Comparison of ENCODE assay signal across 31 cellular contexts in genomic region chr1:47227370-47228232, GRCh38. TPM values are rescaled to one million over a fixed set of nuclear protein-coding genes. Genes with fewer than 3 reads are reported as not detected.
DNase-seq lines count a peak whose midpoint lies in the region; ATAC-seq, FAIRE-seq and TF ChIP-seq lines count a peak whose summit lies in the region.
"Had no signal": no experiment of that assay in that cellular context is flagged by ENCODE, and none has a peak within 500 bp of the region (broad histone marks: within the 10 kb centered on the region; RNA-seq: fewer than 3 reads in every experiment).

No MANE protein-coding gene starts in this region.

- H3K36me3 ChIP-seq in HAP-1 (replicated peaks) (no peaks in the 10 kb centered on the region), GM12878 (ENCODE audit: control insufficient read depth in 2 of 2, insufficient read depth in 2 of 2, low read length in 1 of 2) (no peaks in the 10 kb centered on the region), lower lobe of right lung (no peaks in the 10 kb centered on the region)
- H3K36me3 ChIP-seq: BLaER1 treated with 17β-estradiol and CSF1 and Interleukin-3, amounts not matched to agents 10 nM and 100 nM; MG63; spleen; stomach; tibial nerve had no signal

- 50% methylated on average over 7 of the region's 7 CpGs for WGBS in GM12878 (ENCODE audit: insufficient coverage, insufficient replicate concordance, low lambda C conversion rate, missing lambda C conversion rate)

- no peak overlapping the region for H3K4me2 ChIP-seq in GM12878 (ENCODE audit: control insufficient read depth, insufficient read depth)

- POLR2A ChIA-PET in GM12878 (lab: Charles Lee) (interaction anchor here (0.5 kb wide), 1 partner anchor 117 kb away, joined by 4 read pairs; no protein-coding TSS in a partner anchor), HEK293T (lab: Yijun Ruan, JAX) (interaction anchor here (0.6 to 1.3 kb wide), 2 partner anchors 106 to 1939 kb away, joined by 3 read pairs; partner anchors contain the start of gene CMPK1)

- TF ChIP-seq EP300 in GM12878 (IDR thresholded peaks at IDR 0.05; ENCODE audit: borderline replicate concordance in 1 of 2, control insufficient read depth in 1 of 2, low read depth in 2 of 2, low read length in 2 of 2): no peak

- H3K27ac ChIP-seq in GM12878 (ENCODE audit: control insufficient read depth, insufficient read depth): no peak overlapping the region
- peak overlapping the region; percentile 87 for H3K27ac ChIP-seq in lower lobe of right lung
- H3K27ac ChIP-seq: BLaER1 treated with 17β-estradiol and CSF1 and Interleukin-3, amounts not matched to agents 10 nM and 100 nM had no signal

- no peak for TF ChIP-seq CTCF in GM12878 (IDR thresholded peaks at IDR 0.05 in 2 of 3, conservative IDR thresholded peaks at IDR 0.05 in 1 of 3; ENCODE audit: control insufficient read depth in 2 of 3, extremely low read depth in 1 of 3, insufficient read depth in 1 of 3, low read depth in 3 of 3, low read length in 3 of 3)
- TF ChIP-seq CTCF in lower lobe of right lung (IDR thresholded peaks at IDR 0.05): no peak

- H3K4me1 ChIP-seq in HAP-1: peaks cover 29% of the 10 kb centered on the region
- peaks cover 3% of the 10 kb centered on the region; the same call in 1 of the 2 replicates for H3K4me1 ChIP-seq in GM12878 (ENCODE audit: control insufficient read depth, insufficient read depth, low read length)
- peaks cover 40% of the 10 kb centered on the region for H3K4me1 ChIP-seq in lower lobe of right lung

- intact Hi-C loops in GM12878 (cut with micrococcal nuclease; ENCODE audit: unreplicated experiment): no loop called here
- intact Hi-C loops in lower lobe of right lung (cut with DNase I): no loop called here

- SMC1A ChIA-PET in GM12878 (lab: Charles Lee; ENCODE audit: uncharacterized antibody, unreplicated experiment): no interaction called here

- no peaks in the 10 kb centered on the region for H3K79me2 ChIP-seq in GM12878 (ENCODE audit: control insufficient read depth, insufficient read depth, low read length)

- in situ Hi-C loops in HAP-1 (cut with MboI; ENCODE audit: low sequenced_read_pairs) (no loop called here), GM12878 (cut with MboI) (no loop called here)

- no TSS peak for BruUV-seq in GM12878 (replicated peaks; lab: Mats Ljungman, UMichigan)

- no peak for TF ChIP-seq POLR2A in GM12878 (IDR thresholded peaks at IDR 0.05; ENCODE audit: low read depth, low read length)

- peak overlapping the region; percentile 37 for H3K4me3 ChIP-seq in HAP-1
- H3K4me3 ChIP-seq in GM12878: no peak overlapping the region
- peak overlapping the region; percentile 56 for H3K4me3 ChIP-seq in lower lobe of right lung
- H3K4me3 ChIP-seq: MG63 had no signal

- H4K20me1 ChIP-seq in GM12878 (ENCODE audit: control insufficient read depth, insufficient read depth): no peaks in the 10 kb centered on the region

- no peak overlapping the region for H3K9ac ChIP-seq in GM12878 (ENCODE audit: control insufficient read depth, insufficient read depth, low read length)
- H3K9ac ChIP-seq: BLaER1 treated with 17β-estradiol and CSF1 and Interleukin-3, amounts not matched to agents 10 nM and 100 nM had no signal

- TF ChIP-seq RAD21 in GM12878 (IDR thresholded peaks at IDR 0.05; ENCODE audit: insufficient read depth, low read depth, low read length): no peak

- H2AFZ ChIP-seq in GM12878 (ENCODE audit: control insufficient read depth, low read depth, low read length): no peak overlapping the region

- H3K27me3 ChIP-seq in HAP-1 (ENCODE audit: low read depth) (peaks cover 22% of the 10 kb centered on the region), GM12878 (replicated peaks in 1 of 2; ENCODE audit: control insufficient read depth in 2 of 2, insufficient read depth in 2 of 2, low read length in 1 of 2) (peaks cover 21 to 36% of the 10 kb centered on the region in 2 experiments), lower lobe of right lung (ENCODE audit: low read depth) (peaks cover 99% of the 10 kb centered on the region)

- no peak for FAIRE-seq in GM12878 (lab: Jason Lieb, UNC)
- FAIRE-seq: G401.6 had no signal

- H3K9me3 ChIP-seq in HAP-1 (no peaks in the 10 kb centered on the region), GM12878 (replicated peaks; ENCODE audit: control insufficient read depth, insufficient read depth, low read length) (no peaks in the 10 kb centered on the region), lower lobe of right lung (no peaks in the 10 kb centered on the region)
- H3K9me3 ChIP-seq: MG63, spleen, stomach, tibial nerve had no signal

- CTCF ChIA-PET in GM12878 (lab: Yijun Ruan, JAX): interaction anchor here (0.6 to 1.6 kb wide), 3 partner anchors 33 to 49 kb away, joined by 3 to 4 read pairs (median 3); no protein-coding TSS in a partner anchor
- CTCF ChIA-PET in HEK293T (lab: Yijun Ruan, JAX): interaction anchor here (1.3 kb wide), 1 partner anchor 34 kb away, joined by 3 read pairs; no protein-coding TSS in a partner anchor

- DNase-seq in AG08396 (ENCODE audit: low spot score): peak; percentile 11
- DNase-seq in HAP-1 (ENCODE audit: low spot score in 2 of 2): peak; percentile 21 to 37
- DNase-seq in GM12878 (ENCODE audit: low read depth, low spot score): no peak
- DNase-seq in lower lobe of right lung: no peak
- no peak for DNase-seq in DMS153 (lab: John Stamatoyannopoulos, UW)
- DNase-seq in epidermal melanocyte (ENCODE audit: insufficient read length, low spot score): no peak
- DNase-seq in HEK293T (ENCODE audit: extremely low spot score): no peak
- DNase-seq: activated CD8-positive, alpha-beta T cell treated with anti-CD3 and anti-CD28 coated beads, Interleukin-2, amount 10 ng/mL, durations not matched to agents 7 days and 5 days; amygdala; DMS79; GOT3; KBM-7; MG63; NCI-H1105 treated with DMSO at 0.1 percent for 48 hours; NCI-H187 treated with DMSO at 0.1 percent for 48 hours; NCI-H524 treated with DMSO at 0.1 percent for 48 hours; NK-92 treated with Interleukin-12 subunit alpha and Interleukin-12 subunit beta, amount 100 ng/mL, for 24 hours; right cardiac atrium; Right ventricle myocardium superior; spleen; stimulated activated CD4-positive, alpha-beta T cell treated with anti-CD3 and anti-CD28 coated beads, Interleukin-2, amount 100 ng/mL, for 24 hours; stomach; T-helper 17 cell had no signal

- ATAC-seq in GM12878: no peak
- ATAC-seq in lower lobe of right lung: no peak
- no peak for ATAC-seq in HG03108 (IDR thresholded peaks at IDR 0.05; ENCODE audit: unreplicated experiment)
- ATAC-seq: activated CD8-positive, alpha-beta T cell treated with anti-CD3 and anti-CD28 coated beads, Interleukin-2, amount 10 ng/mL, durations not matched to agents 7 days and 5 days; activated T-helper 17 cell treated with anti-CD3 and anti-CD28 coated beads, Interleukin-2, amount 50 U/mL, for 72 hours; T-helper 17 cell had no signal

- RAD21 ChIA-PET in GM12878 (lab: Charles Lee; ENCODE audit: unreplicated experiment): no interaction called here

TF ChIP-seq in HEK293T, 16 proteins besides CTCF, POLR2A, EP300 and RAD21 (continues in another document):
- TF ChIP-seq SP1 (IDR thresholded peaks at IDR 0.05): no peak
- TF ChIP-seq FOXM1 (IDR thresholded peaks at IDR 0.05; ENCODE audit: borderline replicate concordance): no peak
- TF ChIP-seq ZNF384 (IDR thresholded peaks at IDR 0.05): no peak
- no peak for TF ChIP-seq ARNT (IDR thresholded peaks at IDR 0.05)
- no peak for TF ChIP-seq LEF1 (IDR thresholded peaks at IDR 0.05; ENCODE audit: borderline replicate concordance)
- no peak for TF ChIP-seq CTBP1 (IDR thresholded peaks at IDR 0.05; ENCODE audit: borderline replicate concordance)
- no peak for TF ChIP-seq NFRKB (IDR thresholded peaks at IDR 0.05)
- TF ChIP-seq FOXA1 (IDR thresholded peaks at IDR 0.05): no peak
- TF ChIP-seq ELF4 (IDR thresholded peaks at IDR 0.05): no peak

RNA-seq across cellular contexts. Expression of gene TAL1, which starts 4.4 kb away (rescaled TPM):
- not detected in 2 replicates for total RNA-seq in GM12878 (2013; cell fraction: nucleolus; rRNA removed)
- total RNA-seq in GM12878 (2014; rRNA removed) (not detected in 2 replicates), GM12878 (2014; rRNA removed; fragmentation: Illumina TruSeq; extraction: Trizol) (not detected in 2 replicates), GM12878 (2021) (0.05 TPM in 2 replicates), lower lobe of right lung (15.4 TPM)
- polyA plus RNA-seq in GM12878 (2011; ENCODE audit: low read depth): not detected
- polyA plus RNA-seq in GM12878 (2011; rRNA removed) (not detected in 2 replicates), GM12878 (2014; fragmentation: Illumina TruSeq; extraction: Trizol) (not detected in 2 replicates), GM12878 (2014; fragmentation: Nextera tagmentation; extraction: Ambion mirVana) (not detected), GM12878 (2014; rRNA removed) (not detected in 2 replicates), GM12878 (2016; fragmentation: Nextera tagmentation; extraction: Ambion mirVana) (not detected)
- polyA plus RNA-seq in GM12878 (2011; cell fraction: cytosol; rRNA removed): not detected in 2 replicates
- not detected in 2 replicates for polyA plus RNA-seq in GM12878 (2011; cell fraction: nucleus; rRNA removed)
- polyA plus RNA-seq in GM12878 (2012): not detected in 2 replicates
- polyA minus RNA-seq in GM12878 (2011; rRNA and poly(A)+ RNA removed): not detected in 2 replicates
- polyA minus RNA-seq in GM12878 (2011; cell fraction: cytosol; rRNA and poly(A)+ RNA removed): not detected in 2 replicates
- not detected in 2 replicates for polyA minus RNA-seq in GM12878 (2011; cell fraction: nucleus; rRNA and poly(A)+ RNA removed)
- total RNA-seq: activated CD8-positive, alpha-beta T cell treated with anti-CD3 and anti-CD28 coated beads, Interleukin-2, amount 10 ng/mL, durations not matched to agents 7 days and 5 days; activated T-helper 17 cell treated with anti-CD3 and anti-CD28 coated beads, Interleukin-2, amount 50 U/mL, for 72 hours; myocyte had no signal

RNA-seq across cellular contexts. Expression of gene PDZK1IP1, which starts 37.8 kb away (rescaled TPM):
- not detected in 2 replicates for total RNA-seq in GM12878 (2013; cell fraction: nucleolus; rRNA removed)
- not detected in 2 replicates for total RNA-seq in GM12878 (2014; rRNA removed)
- not detected in 2 replicates for total RNA-seq in GM12878 (2014; rRNA removed; fragmentation: Illumina TruSeq; extraction: Trizol)
- not detected in 2 replicates for total RNA-seq in GM12878 (2021)
- polyA plus RNA-seq in GM12878 (2011; ENCODE audit: low read depth): not detected
- not detected in 2 replicates for polyA plus RNA-seq in GM12878 (2011; rRNA removed)
- polyA plus RNA-seq in GM12878 (2011; cell fraction: cytosol; rRNA removed): not detected in 2 replicates
- polyA plus RNA-seq in GM12878 (2011; cell fraction: nucleus; rRNA removed): not detected in 2 replicates
- not detected in 2 replicates for polyA plus RNA-seq in GM12878 (2012)
- polyA plus RNA-seq in GM12878 (2014; fragmentation: Illumina TruSeq; extraction: Trizol): not detected in 2 replicates
- polyA plus RNA-seq in GM12878 (2014; fragmentation: Nextera tagmentation; extraction: Ambion mirVana): not detected
- polyA plus RNA-seq in GM12878 (2014; rRNA removed): not detected in 2 replicates
- not detected for polyA plus RNA-seq in GM12878 (2016; fragmentation: Nextera tagmentation; extraction: Ambion mirVana)
- not detected in 2 replicates for polyA minus RNA-seq in GM12878 (2011; rRNA and poly(A)+ RNA removed)
- not detected in 2 replicates for polyA minus RNA-seq in GM12878 (2011; cell fraction: cytosol; rRNA and poly(A)+ RNA removed)
- polyA minus RNA-seq in GM12878 (2011; cell fraction: nucleus; rRNA and poly(A)+ RNA removed): not detected in 2 replicates
- 22.6 TPM for total RNA-seq in lower lobe of right lung
- total RNA-seq: activated CD8-positive, alpha-beta T cell treated with anti-CD3 and anti-CD28 coated beads, Interleukin-2, amount 10 ng/mL, durations not matched to agents 7 days and 5 days; activated T-helper 17 cell treated with anti-CD3 and anti-CD28 coated beads, Interleukin-2, amount 50 U/mL, for 72 hours; chondrocyte; HT1080; myocyte; Right ventricle myocardium superior had no signal

Comparison
In these comparisons a context has a peak if more than half of its experiments do, and no peak if none do; other contexts are left out.
1. DNase-seq: peak in AG08396 (single experiment) and HAP-1 (2 of 2); none in GM12878 (single experiment), lower lobe of right lung (single experiment), DMS153 (single experiment), epidermal melanocyte (single experiment) and HEK293T (single experiment).
2. RNA of gene TAL1, which starts 4.4 kb away (total RNA-seq): 15.4 TPM in lower lobe of right lung (single experiment); 0.05 TPM in GM12878; every median in the first group is over 10 times any median in the second.
3. RNA of gene PDZK1IP1, which starts 37.8 kb away (total RNA-seq): 22.6 TPM in lower lobe of right lung (single experiment); not detected in GM12878; every median in the first group is over 10 times any median in the second.